22 cellular contexts compared by ENCODE assay signal in the genomic region with DNA sequence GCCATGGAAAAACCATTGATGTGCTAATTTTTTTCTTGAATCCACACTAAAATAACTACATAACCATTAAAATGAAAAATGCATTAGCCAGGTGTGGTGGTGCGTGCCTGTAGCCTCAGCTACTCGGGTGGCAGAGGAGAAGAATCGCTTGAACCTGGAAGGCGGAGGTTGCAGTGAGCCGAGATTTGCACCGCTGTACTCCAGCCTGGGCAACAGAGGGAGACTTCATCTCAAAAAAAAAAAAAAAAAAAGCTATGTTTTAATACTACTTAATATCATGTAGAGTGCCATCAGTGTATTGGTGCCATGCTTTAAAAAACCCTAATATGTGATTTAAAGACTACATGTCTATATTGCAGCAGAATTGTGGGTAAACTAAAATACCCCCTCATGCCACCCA. TPM values are rescaled to one million over a fixed set of nuclear protein-coding genes. Genes with fewer than 3 reads are reported as not detected.
DNase-seq lines count a peak whose midpoint lies in the region; ATAC-seq and TF ChIP-seq lines count a peak whose summit lies in the region.
"Had no signal": no experiment of that assay in that cellular context is flagged by ENCODE, and none has a peak within 500 bp of the region (broad histone marks: within the 10 kb centered on the region; RNA-seq: fewer than 3 reads in every experiment).

No MANE protein-coding gene starts in this region.

- H3K9me2 ChIP-seq in Loucy (replicated peaks; ENCODE audit: low read depth, low read length), result no peaks in the 10 kb centered on the region

- TF ChIP-seq CTCF in Loucy (conservative IDR thresholded peaks at IDR 0.05; ENCODE audit: low read length) (0 out of 2 replicates have a peak, but pooled peaks have one; percentile 12), chondrocyte (IDR thresholded peaks at IDR 0.05) (peak; percentile 63), osteocyte (IDR thresholded peaks at IDR 0.05) (peak; percentile 33), GM10266 (IDR thresholded peaks at IDR 0.05; ENCODE audit: control insufficient read depth, insufficient read depth, low read depth, missing control alignments) (no peak)

- no peaks in the 10 kb centered on the region for H3K79me2 ChIP-seq in Loucy (ENCODE audit: insufficient read depth, low read length)

- no peak for ATAC-seq in effector memory CD8-positive, alpha-beta T cell (replicated peaks)
- ATAC-seq: left colon had no signal

- H3F3A ChIP-seq in Loucy (ENCODE audit: low read depth), result no peaks in the 10 kb centered on the region

- H4K20me1 ChIP-seq in Loucy (ENCODE audit: insufficient read depth, low read length, poor library complexity, severe bottlenecking), result no peaks in the 10 kb centered on the region

- DNase-seq in SKM-1 treated with dmso at 0.1 percent for 144 hours (lab: John Stamatoyannopoulos, UW; ENCODE audit: unreplicated experiment) (peak; percentile 5), SKM-1 (lab: John Stamatoyannopoulos, UW; ENCODE audit: unreplicated experiment) (no peak), chondrocyte (ENCODE audit: low spot score) (no peak), osteocyte (ENCODE audit: extremely low spot score, unreplicated experiment) (no peak), GM10266 (ENCODE audit: extremely low spot score) (no peak), DMS 273 (lab: John Stamatoyannopoulos, UW; ENCODE audit: unreplicated experiment) (no peak)
- no peak for DNase-seq in effector memory CD8-positive, alpha-beta T cell
- DNase-seq: activated naive CD4-positive, alpha-beta T cell treated with Interleukin-2 at 50 U/mL for 16 hours; activated T-cell treated with anti-CD3 and anti-CD28 coated beads, Interleukin-2, amount 50 U/mL, for 48 hours; dermis blood vessel endothelial cell; DMS79; left colon; mesenchymal stem cell; NCI-H1105 treated with DMSO at 0.1 percent for 48 hours; NCI-H2029 treated with DMSO at 0.1 percent for 48 hours; NCI-H345; NCI-H774; Right ventricle myocardium superior; stimulated activated CD4-positive, alpha-beta T cell treated with anti-CD3 and anti-CD28 coated beads, Interleukin-1b, Interleukin-23, amount 100 ng/mL, for 48 hours had no signal

- H3K36me3 ChIP-seq in Loucy (ENCODE audit: insufficient read depth, low read length), result no peaks in the 10 kb centered on the region
- H3K36me3 ChIP-seq: neutrophil had no signal

- H3K9me3 ChIP-seq in Loucy (ENCODE audit: insufficient read depth, low read depth, low read length), result no peaks in the 10 kb centered on the region
- H3K9me3 ChIP-seq: neutrophil had no signal

- H3K9ac ChIP-seq in Loucy (ENCODE audit: low read depth, low read length, poor library complexity, severe bottlenecking), result no peak overlapping the region

- H3K4me3 ChIP-seq in Loucy (ENCODE audit: low read length, poor library complexity, severe bottlenecking), result no peak overlapping the region
- H3K4me3 ChIP-seq: skin epidermis had no signal

- H2AFZ ChIP-seq in Loucy (ENCODE audit: low read length), result no peak overlapping the region

- no peaks in the 10 kb centered on the region for H3K9me3 Mint-ChIP-seq in chondrocyte (ENCODE audit: low read depth)
- no peaks in the 10 kb centered on the region for H3K9me3 Mint-ChIP-seq in osteocyte (ENCODE audit: unreplicated experiment)
- H3K9me3 Mint-ChIP-seq in effector memory CD8-positive, alpha-beta T cell, result no peaks in the 10 kb centered on the region

- H3K4me1 Mint-ChIP-seq in chondrocyte (ENCODE audit: low read depth), result no peaks in the 10 kb centered on the region
- no peaks in the 10 kb centered on the region for H3K4me1 Mint-ChIP-seq in osteocyte (ENCODE audit: unreplicated experiment)
- no peaks in the 10 kb centered on the region for H3K4me1 Mint-ChIP-seq in effector memory CD8-positive, alpha-beta T cell (ENCODE audit: low read depth in 2 of 2)

- H3K27ac Mint-ChIP-seq in chondrocyte (ENCODE audit: unreplicated experiment) (no peak overlapping the region), osteocyte (ENCODE audit: unreplicated experiment) (no peak overlapping the region)
- H3K27ac Mint-ChIP-seq in effector memory CD8-positive, alpha-beta T cell, result no peak overlapping the region

- H3K27me3 Mint-ChIP-seq in chondrocyte (ENCODE audit: low read depth) (no peaks in the 10 kb centered on the region), osteocyte (ENCODE audit: unreplicated experiment) (no peaks in the 10 kb centered on the region)
- H3K27me3 Mint-ChIP-seq in effector memory CD8-positive, alpha-beta T cell, result peaks cover 12% of the 10 kb centered on the region in 2 donors

- H3K4me1 ChIP-seq in Loucy (ENCODE audit: insufficient read depth, low read length, poor library complexity, severe bottlenecking), result no peaks in the 10 kb centered on the region

- H3K4me3 Mint-ChIP-seq in chondrocyte (ENCODE audit: unreplicated experiment), result no peak overlapping the region
- H3K4me3 Mint-ChIP-seq in osteocyte (ENCODE audit: unreplicated experiment), result no peak overlapping the region
- H3K4me3 Mint-ChIP-seq in effector memory CD8-positive, alpha-beta T cell, result no peak overlapping the region

- H3K4me2 ChIP-seq in Loucy (ENCODE audit: low read depth, low read length, poor library complexity, severe bottlenecking), result no peak overlapping the region

- H3K27me3 ChIP-seq in Loucy (ENCODE audit: insufficient read depth, low read length, poor library complexity, severe bottlenecking), result no peaks in the 10 kb centered on the region

- H3K36me3 Mint-ChIP-seq in chondrocyte (ENCODE audit: low read depth), result no peaks in the 10 kb centered on the region
- no peaks in the 10 kb centered on the region for H3K36me3 Mint-ChIP-seq in osteocyte (ENCODE audit: unreplicated experiment)
- H3K36me3 Mint-ChIP-seq in effector memory CD8-positive, alpha-beta T cell (ENCODE audit: insufficient read depth), result no peaks in the 10 kb centered on the region

RNA-seq across cellular contexts. Expression of a gene that starts 58.9 kb away (rescaled TPM):
- total RNA-seq in chondrocyte, result 62.1 to 64.2 TPM (median 63.8 TPM) in 3 replicates
- 62.7 and 70.0 TPM in 2 replicates for total RNA-seq in osteocyte
